Comparison of ENCODE assay signal across 2 cellular contexts in the genomic region with DNA sequence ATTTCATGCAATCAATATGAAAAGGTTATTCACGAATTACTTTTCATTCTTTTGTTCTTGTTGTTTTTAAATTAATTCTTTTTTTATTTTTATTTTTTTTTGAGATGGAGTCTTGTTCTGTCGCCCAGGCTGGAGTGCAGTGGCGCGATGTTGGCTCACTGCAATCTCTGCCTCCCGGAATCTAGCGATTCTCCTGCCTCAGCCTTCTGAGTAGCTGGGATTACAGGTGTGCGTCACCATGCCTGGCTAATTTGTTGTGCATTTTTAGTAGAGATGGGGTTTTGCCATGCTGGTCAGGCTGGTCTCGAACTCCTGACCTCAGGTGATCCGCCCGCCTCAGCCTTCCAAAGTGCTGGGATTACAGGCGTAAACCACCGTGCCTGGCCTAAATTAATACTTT. TPM values are rescaled to one million over a fixed set of nuclear protein-coding genes. Genes with fewer than 3 reads are reported as not detected.
"Had no signal": no experiment of that assay in that cellular context is flagged by ENCODE, and none has a peak within 500 bp of the region (broad histone marks: within the 10 kb centered on the region; RNA-seq: fewer than 3 reads in every experiment).

No MANE protein-coding gene starts in this region.

RNA-seq across cellular contexts. Expression of gene NLRP12, which starts 16.1 kb away (rescaled TPM):
- total RNA-seq: HT-29 had no signal

RNA-seq across cellular contexts. Expression of gene PRKCG, which starts 41.8 kb away (rescaled TPM):
- polyA plus RNA-seq: IgD-negative memory B cell had no signal
